ENCODE assay signal across 1 cellular context in genomic region chr18:54222922-54223567, GRCh38.
TF ChIP-seq lines count a peak whose summit lies in the region.

No MANE protein-coding gene starts in this region.

TF ChIP-seq in IMR-90, 13 proteins besides CTCF, POLR2A, EP300 and RAD21:
- TF ChIP-seq, protein P1, sequence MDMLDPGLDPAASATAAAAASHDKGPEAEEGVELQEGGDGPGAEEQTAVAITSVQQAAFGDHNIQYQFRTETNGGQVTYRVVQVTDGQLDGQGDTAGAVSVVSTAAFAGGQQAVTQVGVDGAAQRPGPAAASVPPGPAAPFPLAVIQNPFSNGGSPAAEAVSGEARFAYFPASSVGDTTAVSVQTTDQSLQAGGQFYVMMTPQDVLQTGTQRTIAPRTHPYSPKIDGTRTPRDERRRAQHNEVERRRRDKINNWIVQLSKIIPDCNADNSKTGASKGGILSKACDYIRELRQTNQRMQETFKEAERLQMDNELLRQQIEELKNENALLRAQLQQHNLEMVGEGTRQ (IDR thresholded peaks at IDR 0.05; ENCODE audit: low read depth, low read length), result no peak
- TF ChIP-seq FOS (IDR thresholded peaks at IDR 0.05; ENCODE audit: low read depth, low read length), result no peak
- no peak for TF ChIP-seq MAFK (IDR thresholded peaks at IDR 0.05; ENCODE audit: low read depth, low read length)
- no peak for TF ChIP-seq SMC3 (IDR thresholded peaks at IDR 0.05; ENCODE audit: low read depth, low read length)
- no peak for TF ChIP-seq MXI1 (IDR thresholded peaks at IDR 0.05; ENCODE audit: borderline replicate concordance, low read depth, low read length)
- TF ChIP-seq CHD1 (IDR thresholded peaks at IDR 0.05; ENCODE audit: low read depth, low read length), result no peak
- no peak for TF ChIP-seq RCOR1 (IDR thresholded peaks at IDR 0.05; ENCODE audit: insufficient replicate concordance, low read length)
- TF ChIP-seq NFE2L2 (IDR thresholded peaks at IDR 0.05; ENCODE audit: low read depth, low read length), result no peak
- TF ChIP-seq BHLHE40 (IDR thresholded peaks at IDR 0.05; ENCODE audit: low read depth, low read length), result no peak
- TF ChIP-seq, protein P2, sequence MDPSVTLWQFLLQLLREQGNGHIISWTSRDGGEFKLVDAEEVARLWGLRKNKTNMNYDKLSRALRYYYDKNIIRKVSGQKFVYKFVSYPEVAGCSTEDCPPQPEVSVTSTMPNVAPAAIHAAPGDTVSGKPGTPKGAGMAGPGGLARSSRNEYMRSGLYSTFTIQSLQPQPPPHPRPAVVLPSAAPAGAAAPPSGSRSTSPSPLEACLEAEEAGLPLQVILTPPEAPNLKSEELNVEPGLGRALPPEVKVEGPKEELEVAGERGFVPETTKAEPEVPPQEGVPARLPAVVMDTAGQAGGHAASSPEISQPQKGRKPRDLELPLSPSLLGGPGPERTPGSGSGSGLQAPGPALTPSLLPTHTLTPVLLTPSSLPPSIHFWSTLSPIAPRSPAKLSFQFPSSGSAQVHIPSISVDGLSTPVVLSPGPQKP (IDR thresholded peaks at IDR 0.05; ENCODE audit: borderline replicate concordance, low read depth, low read length), result no peak
- TF ChIP-seq RFX5 (IDR thresholded peaks at IDR 0.05; ENCODE audit: low read depth, low read length), result no peak
- no peak for TF ChIP-seq CEBPB (IDR thresholded peaks at IDR 0.05; ENCODE audit: low read depth, low read length)
- no peak for TF ChIP-seq MAZ (IDR thresholded peaks at IDR 0.05; ENCODE audit: borderline replicate concordance, low read depth, low read length)
TF ChIP-seq in IMR-90: peak in this region for 0.
